1 cellular context compared by ENCODE assay signal in genomic region chr16:53372942-53373871, GRCh38.
TF ChIP-seq lines count a peak whose summit lies in the region.

No MANE protein-coding gene starts in this region.

TF ChIP-seq in HepG2, 621 proteins besides CTCF, POLR2A, EP300 and RAD21 (continued from another document):
- TF ChIP-seq E2F1 (CRISPR knock-in tag; IDR thresholded peaks at IDR 0.05) (no peak), THRA (CRISPR knock-in tag; IDR thresholded peaks at IDR 0.05; ENCODE audit: borderline replicate concordance) (no peak), ZKSCAN5 (CRISPR knock-in tag; IDR thresholded peaks at IDR 0.05) (no peak), ARNT (IDR thresholded peaks at IDR 0.05) (no peak), HDAC2 (CRISPR knock-in tag; IDR thresholded peaks at IDR 0.05) (0 out of 2 replicates have a peak, but pooled peaks have one; percentile 17), ZNF615 (CRISPR knock-in tag; IDR thresholded peaks at IDR 0.05; ENCODE audit: borderline replicate concordance) (no peak), IKZF4 (CRISPR knock-in tag; IDR thresholded peaks at IDR 0.05; ENCODE audit: borderline replicate concordance, low read depth, not compliant biosample characterization) (no peak), BCLAF1 (IDR thresholded peaks at IDR 0.05) (no peak), TIGD3 (CRISPR knock-in tag; IDR thresholded peaks at IDR 0.05; ENCODE audit: borderline replicate concordance) (no peak), RARG (CRISPR knock-in tag; IDR thresholded peaks at IDR 0.05; ENCODE audit: low read depth) (no peak), ZNF672 (CRISPR knock-in tag; IDR thresholded peaks at IDR 0.05) (no peak), ATF4 (CRISPR knock-in tag; IDR thresholded peaks at IDR 0.05) (no peak), SP4 (CRISPR knock-in tag; IDR thresholded peaks at IDR 0.05) (0 out of 2 replicates have a peak, but pooled peaks have one; percentile 15), ZNF503 (CRISPR knock-in tag; IDR thresholded peaks at IDR 0.05) (no peak), GABPB1 (CRISPR knock-in tag; IDR thresholded peaks at IDR 0.05) (peak; percentile 27; the same call in 1 of the 2 replicates), ZSCAN25 (CRISPR knock-in tag; IDR thresholded peaks at IDR 0.05) (no peak), MXD1 (CRISPR knock-in tag; IDR thresholded peaks at IDR 0.05) (no peak), ZNF674 (CRISPR knock-in tag; IDR thresholded peaks at IDR 0.05; ENCODE audit: low read depth) (no peak), ZNF510 (CRISPR knock-in tag; IDR thresholded peaks at IDR 0.05; ENCODE audit: low read depth) (no peak), ZNF891 (CRISPR knock-in tag; IDR thresholded peaks at IDR 0.05) (0 out of 2 replicates have a peak, but pooled peaks have one; percentile 17), NBN (conservative IDR thresholded peaks at IDR 0.05) (no peak), ZFP36L2 (CRISPR knock-in tag; IDR thresholded peaks at IDR 0.05) (no peak), ZNF687 (CRISPR knock-in tag; IDR thresholded peaks at IDR 0.05) (peak; percentile 48), ZNF280B (CRISPR knock-in tag; IDR thresholded peaks at IDR 0.05; ENCODE audit: borderline replicate concordance) (no peak), KLF15 (CRISPR knock-in tag; IDR thresholded peaks at IDR 0.05; ENCODE audit: borderline replicate concordance) (no peak), ZNF670 (CRISPR knock-in tag; IDR thresholded peaks at IDR 0.05; ENCODE audit: borderline replicate concordance) (no peak), SIX4 (CRISPR knock-in tag; IDR thresholded peaks at IDR 0.05) (no peak), ZFP91 (CRISPR knock-in tag; IDR thresholded peaks at IDR 0.05; ENCODE audit: borderline replicate concordance) (peak; percentile 31; the same call in 1 of the 2 replicates), TRAFD1 (CRISPR knock-in tag; IDR thresholded peaks at IDR 0.05; ENCODE audit: borderline replicate concordance) (no peak), ZSCAN12 (CRISPR knock-in tag; IDR thresholded peaks at IDR 0.05) (no peak), SOX6 (IDR thresholded peaks at IDR 0.05) (no peak), SOX6 (CRISPR knock-in tag; IDR thresholded peaks at IDR 0.05) (no peak)
TF ChIP-seq in HepG2: peak in this region for 8.
